25 cellular contexts compared by ENCODE assay signal in the genomic region with DNA sequence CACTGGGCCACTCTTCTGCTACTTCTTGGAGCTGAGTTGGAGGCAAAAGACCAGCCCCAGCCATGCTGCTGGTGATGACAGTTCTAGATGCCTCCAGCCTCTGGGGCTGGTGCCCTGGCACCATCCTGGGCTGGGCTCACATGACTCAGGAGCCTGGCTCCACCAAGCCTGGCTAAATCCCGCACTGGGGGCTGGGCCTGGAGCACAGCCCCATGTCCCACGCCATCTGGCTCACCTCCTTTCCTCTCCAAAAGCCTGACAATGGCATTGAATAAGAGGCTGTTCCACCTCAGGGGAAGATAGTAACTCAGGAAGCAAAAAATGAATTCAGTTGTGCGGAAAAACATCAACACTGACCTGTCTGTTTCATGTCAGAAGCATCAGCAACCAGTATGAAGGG. TPM values are rescaled to one million over a fixed set of nuclear protein-coding genes. Genes with fewer than 3 reads are reported as not detected.
DNase-seq lines count a peak whose midpoint lies in the region; ATAC-seq, FAIRE-seq and TF ChIP-seq lines count a peak whose summit lies in the region.
"Had no signal": no experiment of that assay in that cellular context is flagged by ENCODE, and none has a peak within 500 bp of the region (broad histone marks: within the 10 kb centered on the region; RNA-seq: fewer than 3 reads in every experiment).

No MANE protein-coding gene starts in this region.

- H2AFZ ChIP-seq in HepG2 (ENCODE audit: low read length) = no peak overlapping the region
- H2AFZ ChIP-seq: parathyroid adenoma had no signal

- no peak for FAIRE-seq in HepG2 (lab: Jason Lieb, UNC)
- FAIRE-seq: small intestine, TTC549 had no signal

- peaks cover 5% of the 10 kb centered on the region for H3K79me2 ChIP-seq in HepG2 (ENCODE audit: insufficient read depth, low read length)
- H3K79me2 ChIP-seq: parathyroid adenoma had no signal

- no TSS peak for BruUV-seq in HepG2 (replicated peaks; lab: Mats Ljungman, UMichigan)

- H3K27ac ChIP-seq in HepG2 (ENCODE audit: extremely low read length, insufficient read depth, low read length) (no peak overlapping the region), right lobe of liver (no peak overlapping the region), cingulate gyrus (ENCODE audit: low read depth, low read length) (peak overlapping the region; percentile 65)
- H3K27ac ChIP-seq: esophagus squamous epithelium, parathyroid adenoma, vagina had no signal

- H3K9me3 ChIP-seq in HepG2 (ENCODE audit: low read length) = no peaks in the 10 kb centered on the region
- no peaks in the 10 kb centered on the region for H3K9me3 ChIP-seq in right lobe of liver
- no peaks in the 10 kb centered on the region for H3K9me3 ChIP-seq in HAP-1
- H3K9me3 ChIP-seq: esophagus squamous epithelium, vagina had no signal

- ATAC-seq in HepG2 (no peak), right lobe of liver (no peak), HG03342 (IDR thresholded peaks at IDR 0.05; ENCODE audit: unreplicated experiment) (no peak)
- ATAC-seq: effector memory CD8-positive, alpha-beta T cell; HCT116 had no signal

- intact Hi-C loops in HepG2 (cut with micrococcal nuclease; ENCODE audit: unreplicated experiment) (no loop called here), right lobe of liver (cut with DNase I) (loop anchor here in 1 of 2 donors (10.0 kb wide), 1 partner anchor 46 kb away; a partner anchor contains a TSS)

- TF ChIP-seq POLR2A in HepG2 (IDR thresholded peaks at IDR 0.05; ENCODE audit: insufficient read depth in 1 of 2, low read depth in 2 of 2, low read length in 2 of 2) (no peak), right lobe of liver (IDR thresholded peaks at IDR 0.05) (no peak)

- peaks cover 13% of the 10 kb centered on the region in 2 experiments; a peak in 4 of 5 replicates for H3K36me3 ChIP-seq in HepG2 (replicated peaks in 1 of 2; ENCODE audit: control insufficient read depth in 1 of 2, insufficient read depth in 2 of 2, low read length in 2 of 2)
- peaks cover 0 to 2% (median 0%) of the 10 kb centered on the region in 4 donors for H3K36me3 ChIP-seq in right lobe of liver
- H3K36me3 ChIP-seq in HAP-1 (replicated peaks) = no peaks in the 10 kb centered on the region

- no peak overlapping the region for H3K4me3 ChIP-seq in HepG2 (replicated peaks in 1 of 3; ENCODE audit: insufficient read depth in 1 of 3, low read depth in 2 of 3, low read length in 3 of 3)
- H3K4me3 ChIP-seq in right lobe of liver = no peak overlapping the region
- no peak overlapping the region for H3K4me3 ChIP-seq in HAP-1
- H3K4me3 ChIP-seq: esophagus squamous epithelium, lung, vagina had no signal

- DNase-seq in HepG2 (ENCODE audit: low spot score) (no peak), right lobe of liver (no peak), midbrain (lab: John Stamatoyannopoulos, UW) (peak; percentile 31), MV-4-11 (lab: John Stamatoyannopoulos, UW) (no peak), HAP-1 (ENCODE audit: low spot score in 2 of 2) (no peak)
- DNase-seq in activated naive CD4-positive, alpha-beta T cell treated with anti-CD3 and anti-CD28 coated beads, Interleukin-2, amount 50 U/mL, for 16 hours = no peak
- DNase-seq: activated CD4-positive, alpha-beta T cell treated with anti-CD3 and anti-CD28 coated beads, Interleukin-2, amount 10 ng/mL, durations not matched to agents 24 days and 14 days; activated CD8-positive, alpha-beta memory T cell treated with anti-CD3 and anti-CD28 coated beads, Interleukin-2, amount 50 U/mL, for 48 hours; activated effector memory CD4-positive, alpha-beta T cell treated with anti-CD3 and anti-CD28 coated beads, Interleukin-2, amount 50 U/mL, for 16 hours; amniotic stem cell; central memory CD4-positive, alpha-beta T cell; effector memory CD8-positive, alpha-beta T cell; esophagus squamous epithelium; naive B cell; NCI-H1436 treated with DMSO at 0.1 percent for 48 hours; small intestine; stimulated activated CD4-positive, alpha-beta T cell treated with anti-CD3 and anti-CD28 coated beads, Interleukin-4, amount 100 ng/mL, for 24 hours had no signal

- WGBS in HepG2 (ENCODE audit: low lambda C conversion rate) = 98% methylated on average over 3 of the region's 3 CpGs
- WGBS in right lobe of liver (ENCODE audit: insufficient coverage, low coverage, low lambda C conversion rate, missing lambda C conversion rate) = 100% methylated on average over 1 of the region's 3 CpGs

- CTCF ChIA-PET in HepG2 (lab: Yijun Ruan, JAX; ENCODE audit: low intra/inter-chr PET ratio, low total read pairs) = no interaction called here

- TF ChIP-seq CTCF in HepG2 (CRISPR knock-in tag; IDR thresholded peaks at IDR 0.05) (no peak), right lobe of liver (IDR thresholded peaks at IDR 0.05) (no peak)

- peaks cover 18% of the 10 kb centered on the region for H3K4me1 ChIP-seq in HepG2 (ENCODE audit: insufficient read depth, low read length)
- H3K4me1 ChIP-seq in right lobe of liver = peaks cover 0 to 15% (median 5%) of the 10 kb centered on the region in 4 donors
- no peaks in the 10 kb centered on the region for H3K4me1 ChIP-seq in HAP-1
- H3K4me1 ChIP-seq: parathyroid adenoma had no signal

- in situ Hi-C loops in HepG2 (cut with HindIII; ENCODE audit: extremely low pct_ligation_motif_present, low pct_unique_long_range_greater_than_20kb) (no loop called here), HAP-1 (cut with MboI; ENCODE audit: low sequenced_read_pairs) (no loop called here)

- no peak overlapping the region for H3K9ac ChIP-seq in HepG2 (ENCODE audit: insufficient read depth, low read depth, low read length)
- H3K9ac ChIP-seq: parathyroid adenoma had no signal

- TF ChIP-seq EP300 in HepG2 (IDR thresholded peaks at IDR 0.05; ENCODE audit: low read depth in 2 of 2, low read length in 2 of 2) = no peak
- TF ChIP-seq EP300 in HepG2 (CRISPR knock-in tag; IDR thresholded peaks at IDR 0.05; ENCODE audit: borderline replicate concordance) = no peak

- no peaks in the 10 kb centered on the region for H4K20me1 ChIP-seq in HepG2 (ENCODE audit: insufficient read depth, low read length)

- H3K27me3 ChIP-seq in HepG2 (ENCODE audit: control insufficient read depth in 1 of 2, insufficient read depth in 2 of 2, low read length in 2 of 2) (no peaks in the 10 kb centered on the region), right lobe of liver (no peaks in the 10 kb centered on the region), HAP-1 (ENCODE audit: low read depth) (no peaks in the 10 kb centered on the region)
- H3K27me3 ChIP-seq: esophagus squamous epithelium, vagina had no signal

- POLR2A ChIA-PET in HepG2 (lab: Yijun Ruan, JAX) = interaction anchor here (0.7 to 10.2 kb wide), 3 partner anchors 10 to 47 kb away, joined by 4 to 536 read pairs (median 357); a partner anchor contains a TSS

- TF ChIP-seq RAD21 in HepG2 (CRISPR knock-in tag; IDR thresholded peaks at IDR 0.05) = no peak

- H3K4me2 ChIP-seq in HepG2 (ENCODE audit: low read depth, low read length) = no peak overlapping the region

TF ChIP-seq in HepG2, 621 proteins besides CTCF, POLR2A, EP300 and RAD21:
- no peak for TF ChIP-seq BRD4 (CRISPR knock-in tag; IDR thresholded peaks at IDR 0.05)
- peak; percentile 52 for TF ChIP-seq AGO1 (IDR thresholded peaks at IDR 0.05; ENCODE audit: low read depth, low read length, poor library complexity, severe bottlenecking)

RNA-seq across cellular contexts. Expression of a gene that starts 45.1 kb away (rescaled TPM):
- total RNA-seq in HepG2 (2016; rRNA removed; fragmentation: Illumina TruSeq; extraction: Trizol) (84.6 and 132 TPM in 2 replicates), right lobe of liver (100 to 1,000 TPM in 2 of 6 experiments, 10 to 100 TPM in 4; 28.5 to 117 (median 80.2) TPM)
- 43.5 and 50.3 TPM in 2 replicates for total RNA-seq in HepG2 (2016; cell fraction: cytosol; rRNA removed; fragmentation: Illumina TruSeq; extraction: Trizol; ENCODE audit: low read depth)
- total RNA-seq in HepG2 (2016; cell fraction: insoluble cytoplasmic fraction; rRNA removed; fragmentation: Illumina TruSeq; extraction: Trizol) = 77.0 and 127 TPM in 2 replicates
- 144 and 145 TPM in 2 replicates for total RNA-seq in HepG2 (2016; cell fraction: membrane; rRNA removed; fragmentation: Illumina TruSeq; extraction: Trizol)
- 105 and 134 TPM in 2 replicates for total RNA-seq in HepG2 (2016; cell fraction: nucleus; rRNA removed; fragmentation: Illumina TruSeq; extraction: Trizol)
- polyA plus RNA-seq in HepG2 (2011; rRNA removed) = 242 and 284 TPM in 2 replicates
- 101 and 160 TPM in 2 replicates for polyA plus RNA-seq in HepG2 (2011; cell fraction: cytosol; rRNA removed)
- 555 and 802 TPM in 2 replicates for polyA plus RNA-seq in HepG2 (2011; cell fraction: nucleus; rRNA removed)
- polyA plus RNA-seq in HepG2 (2012) = 157 and 253 TPM in 2 replicates
- 47.6 and 47.9 TPM in 2 replicates for polyA plus RNA-seq in HepG2 (2016; cell fraction: cytosol; fragmentation: Illumina TruSeq; extraction: Trizol; ENCODE audit: low read depth)
- 136 and 193 TPM in 2 replicates for polyA plus RNA-seq in HepG2 (2016; cell fraction: insoluble cytoplasmic fraction; fragmentation: Illumina TruSeq; extraction: Trizol; ENCODE audit: low read depth)
- polyA plus RNA-seq in HepG2 (2016; cell fraction: membrane; fragmentation: Illumina TruSeq; extraction: Trizol; ENCODE audit: low read depth) = 144 and 154 TPM in 2 replicates
- 467 and 522 TPM in 2 replicates for polyA plus RNA-seq in HepG2 (2016; cell fraction: nucleus; fragmentation: Illumina TruSeq; extraction: Trizol; ENCODE audit: insufficient read depth, low read depth)
- polyA minus RNA-seq in HepG2 (2011; rRNA and poly(A)+ RNA removed; ENCODE audit: low replicate concordance) = 24.5 and 186 TPM in 2 replicates
- polyA minus RNA-seq in HepG2 (2011; cell fraction: cytosol; rRNA and poly(A)+ RNA removed) = 155 and 166 TPM in 2 replicates
- 97.5 and 127 TPM in 2 replicates for polyA minus RNA-seq in HepG2 (2011; cell fraction: nucleus; rRNA and poly(A)+ RNA removed)
- polyA plus RNA-seq: CD14-positive monocyte had no signal
